Comparison of ENCODE assay signal across 14 cellular contexts in the genomic region with DNA sequence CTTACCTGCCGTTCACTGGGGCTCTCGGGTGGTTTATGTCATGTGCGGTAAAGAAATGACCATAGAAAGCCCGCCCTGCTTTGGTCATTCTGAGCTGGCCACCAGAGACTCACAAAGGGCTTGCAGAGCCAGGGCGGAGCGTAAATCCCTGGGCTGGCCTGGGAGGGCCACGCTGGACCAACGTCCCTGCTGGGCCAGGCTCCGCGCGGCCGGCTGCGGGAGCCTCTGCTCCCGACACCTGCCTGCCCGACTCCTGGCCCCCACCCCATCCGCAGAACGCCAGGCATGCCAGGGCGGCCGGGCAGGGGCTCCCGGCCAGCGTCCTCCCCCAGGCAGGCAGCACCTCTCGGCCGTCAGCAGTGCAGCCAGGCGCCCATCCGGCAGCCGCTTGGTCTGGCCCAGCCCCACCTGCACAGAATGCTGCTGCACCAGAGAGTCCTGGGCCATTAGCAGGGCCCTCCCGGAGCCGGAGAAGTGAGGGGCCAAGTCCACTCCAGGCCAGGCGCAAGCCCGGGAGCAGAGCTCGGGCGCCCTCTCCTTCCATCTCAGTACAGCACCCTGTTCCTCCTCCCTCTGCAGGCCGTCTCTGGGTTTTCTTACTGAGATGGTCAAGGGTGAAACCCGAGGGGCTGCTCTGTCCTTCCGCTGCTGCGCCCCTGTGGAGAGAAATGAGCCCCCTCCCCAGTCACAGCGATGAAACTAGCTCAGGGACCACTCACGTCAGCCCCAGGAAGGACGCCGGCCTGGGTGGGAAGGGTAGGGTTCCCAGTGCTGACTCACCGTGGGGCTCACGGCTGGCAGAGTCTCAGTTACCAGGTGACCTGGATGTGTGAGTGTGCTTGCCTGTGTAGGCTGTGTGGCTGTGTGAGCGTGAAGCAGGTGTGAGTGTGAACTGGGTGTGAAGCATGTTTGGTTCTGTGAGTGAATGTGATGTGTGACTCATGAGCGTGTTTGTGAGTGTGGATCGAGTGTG.
DNase-seq lines count a peak whose midpoint lies in the region; ATAC-seq, FAIRE-seq and TF ChIP-seq lines count a peak whose summit lies in the region.
"Had no signal": no experiment of that assay in that cellular context is flagged by ENCODE, and none has a peak within 500 bp of the region (broad histone marks: within the 10 kb centered on the region; RNA-seq: fewer than 3 reads in every experiment).

No MANE protein-coding gene starts in this region.

- TF ChIP-seq POLR2A in HepG2 (IDR thresholded peaks at IDR 0.05; ENCODE audit: insufficient read depth in 1 of 2, low read depth in 2 of 2, low read length in 2 of 2), result no peak
- TF ChIP-seq POLR2A in thyroid gland (IDR thresholded peaks at IDR 0.05), result peak in 1 of 2 donors; percentile 27

- no peaks in the 10 kb centered on the region for H3K36me3 ChIP-seq in right atrium auricular region
- no peaks in the 10 kb centered on the region for H3K36me3 ChIP-seq in HepG2 (replicated peaks in 1 of 2; ENCODE audit: control insufficient read depth in 1 of 2, insufficient read depth in 2 of 2, low read length in 2 of 2)
- H3K36me3 ChIP-seq in thyroid gland, result no peaks in the 10 kb centered on the region
- H3K36me3 ChIP-seq: upper lobe of right lung had no signal

- H3K4me3 ChIP-seq in right atrium auricular region (peak overlapping the region in 1 of 2 donors; percentile 45), HepG2 (replicated peaks in 1 of 3; ENCODE audit: insufficient read depth in 1 of 3, low read depth in 2 of 3, low read length in 3 of 3) (peak overlapping the region in 2 of 3 experiments; percentile 31 to 60; a peak in 3 of 6 replicates), thyroid gland (replicated peaks in 1 of 3) (no peak overlapping the region)
- H3K4me3 ChIP-seq: upper lobe of right lung had no signal

- H2AFZ ChIP-seq in HepG2 (ENCODE audit: low read length), result no peak overlapping the region

- BruUV-seq in HepG2 (replicated peaks; lab: Mats Ljungman, UMichigan), result no TSS peak

- H3K27me3 ChIP-seq in right atrium auricular region (no peaks in the 10 kb centered on the region), HepG2 (ENCODE audit: control insufficient read depth in 1 of 2, insufficient read depth in 2 of 2, low read length in 2 of 2) (peaks cover 1 to 25% of the 10 kb centered on the region in 2 experiments; a peak in 2 of 5 replicates), thyroid gland (no peaks in the 10 kb centered on the region)
- H3K27me3 ChIP-seq: upper lobe of right lung had no signal

- TF ChIP-seq CTCF in right atrium auricular region (IDR thresholded peaks at IDR 0.05) (peak in 1 of 2 donors; percentile 25), HepG2 (CRISPR knock-in tag; IDR thresholded peaks at IDR 0.05) (peak; percentile 68), thyroid gland (IDR thresholded peaks at IDR 0.05) (peak in 3 of 6 experiments; percentile 12 to 28 (median 12))

- DNase-seq in cardiac septum (ENCODE audit: low spot score) (peak; percentile 63), right atrium auricular region (ENCODE audit: low spot score) (no peak), amniotic epithelial cell (ENCODE audit: low read depth) (peak; percentile 3), HepG2 (ENCODE audit: low spot score) (peak; percentile 42), thyroid gland (peak; percentile 27 to 35), urothelium cell line (ENCODE audit: low spot score) (no peak), SKM-1 treated with dmso at 0.1 percent for 144 hours (lab: John Stamatoyannopoulos, UW; ENCODE audit: unreplicated experiment) (no peak)
- DNase-seq: activated CD8-positive, alpha-beta memory T cell treated with anti-CD3 and anti-CD28 coated beads, Interleukin-2, amount 10 ng/mL, durations not matched to agents 7 days and 5 days; effector CD8-positive, alpha-beta T cell; GDM1; NCI-H2029 treated with DMSO at 0.1 percent for 48 hours; right cardiac atrium; upper lobe of right lung had no signal

- peak overlapping the region; percentile 74 for H3K4me2 ChIP-seq in HepG2 (ENCODE audit: low read depth, low read length)

- no peak overlapping the region for H3K27ac ChIP-seq in right atrium auricular region
- H3K27ac ChIP-seq in HepG2 (ENCODE audit: extremely low read length, insufficient read depth, low read length), result no peak overlapping the region
- no peak overlapping the region for H3K27ac ChIP-seq in thyroid gland
- H3K27ac ChIP-seq: upper lobe of right lung had no signal

- FAIRE-seq in HepG2 (lab: Jason Lieb, UNC) (no peak), urothelium cell line (lab: Jason Lieb, UNC) (no peak)

- in situ Hi-C loops in HepG2 (cut with HindIII; ENCODE audit: extremely low pct_ligation_motif_present, low pct_unique_long_range_greater_than_20kb), result no loop called here

- no peaks in the 10 kb centered on the region for H4K20me1 ChIP-seq in HepG2 (ENCODE audit: insufficient read depth, low read length)

- H3K79me2 ChIP-seq in HepG2 (ENCODE audit: insufficient read depth, low read length), result no peaks in the 10 kb centered on the region

- ATAC-seq in HepG2 (peak; percentile 89), GM18870 (IDR thresholded peaks at IDR 0.05; ENCODE audit: unreplicated experiment) (no peak)
- ATAC-seq: activated CD8-positive, alpha-beta memory T cell treated with anti-CD3 and anti-CD28 coated beads, Interleukin-2, amount 10 ng/mL, durations not matched to agents 7 days and 5 days; upper lobe of right lung had no signal

- no peak overlapping the region; the same call in 1 of the 2 replicates for H3K9ac ChIP-seq in HepG2 (ENCODE audit: insufficient read depth, low read depth, low read length)

- H3K9me3 ChIP-seq in right atrium auricular region (no peaks in the 10 kb centered on the region), HepG2 (ENCODE audit: low read length) (no peaks in the 10 kb centered on the region), thyroid gland (no peaks in the 10 kb centered on the region)
- H3K9me3 ChIP-seq: upper lobe of right lung had no signal

- no peak for TF ChIP-seq EP300 in HepG2 (IDR thresholded peaks at IDR 0.05; ENCODE audit: low read depth in 2 of 2, low read length in 2 of 2)
- TF ChIP-seq EP300 in HepG2 (CRISPR knock-in tag; IDR thresholded peaks at IDR 0.05; ENCODE audit: borderline replicate concordance), result no peak

- POLR2A ChIA-PET in HepG2 (lab: Yijun Ruan, JAX), result no interaction called here

- H3K4me1 ChIP-seq in right atrium auricular region (no peaks in the 10 kb centered on the region), HepG2 (ENCODE audit: insufficient read depth, low read length) (peaks cover 31% of the 10 kb centered on the region), thyroid gland (no peaks in the 10 kb centered on the region)
- H3K4me1 ChIP-seq: upper lobe of right lung had no signal

- intact Hi-C loops in cardiac septum (cut with DNase I), result no loop called here
- intact Hi-C loops in HepG2 (cut with micrococcal nuclease; ENCODE audit: unreplicated experiment), result no loop called here
- intact Hi-C loops in thyroid gland (cut with DNase I), result no loop called here

- TF ChIP-seq RAD21 in HepG2 (CRISPR knock-in tag; IDR thresholded peaks at IDR 0.05), result no peak

- CTCF ChIA-PET in HepG2 (lab: Yijun Ruan, JAX; ENCODE audit: low intra/inter-chr PET ratio, low total read pairs), result no interaction called here

- 52% methylated on average over 6 of the region's 45 CpGs for WGBS in HepG2 (ENCODE audit: low lambda C conversion rate)
- 85 to 91% methylated on average over 7 to 37 of the region's 45 CpGs for WGBS in thyroid gland, 2 donors

TF ChIP-seq in HepG2, 621 proteins besides CTCF, POLR2A, EP300 and RAD21 (continues in another document):
- TF ChIP-seq AGO1 (IDR thresholded peaks at IDR 0.05; ENCODE audit: low read depth, low read length, poor library complexity, severe bottlenecking) (no peak), RELA (CRISPR knock-in tag; IDR thresholded peaks at IDR 0.05) (no peak), SALL2 (CRISPR knock-in tag; IDR thresholded peaks at IDR 0.05) (no peak), MBNL3 (CRISPR knock-in tag; conservative IDR thresholded peaks at IDR 0.05) (no peak), SMARCE1 (IDR thresholded peaks at IDR 0.05; ENCODE audit: borderline replicate concordance) (no peak), ZFX (CRISPR knock-in tag; IDR thresholded peaks at IDR 0.05; ENCODE audit: low read depth) (peak; percentile 62; the same call in 1 of the 2 replicates), XRCC5 (optimal IDR thresholded peaks at IDR 0.05; ENCODE audit: low read length) (peak; percentile 24), HIVEP1 (CRISPR knock-in tag; IDR thresholded peaks at IDR 0.05) (no peak), SRY (CRISPR knock-in tag; IDR thresholded peaks at IDR 0.05) (0 out of 2 replicates have a peak, but pooled peaks have one; percentile 29), NR2C2 (CRISPR knock-in tag; IDR thresholded peaks at IDR 0.05; ENCODE audit: borderline replicate concordance) (no peak), MBD4 (IDR thresholded peaks at IDR 0.05; ENCODE audit: borderline replicate concordance, low read length) (no peak), ZNF598 (CRISPR knock-in tag; IDR thresholded peaks at IDR 0.05; ENCODE audit: borderline replicate concordance) (no peak), FOXC1 (CRISPR knock-in tag; IDR thresholded peaks at IDR 0.05; ENCODE audit: borderline replicate concordance) (peak; percentile 38; the same call in 1 of the 2 replicates), HDAC1 (CRISPR knock-in tag; IDR thresholded peaks at IDR 0.05) (peak; percentile 38; the same call in 1 of the 2 replicates), HOXA3 (CRISPR knock-in tag; IDR thresholded peaks at IDR 0.05) (peak; percentile 39; the same call in 1 of the 2 replicates), TEAD3 (CRISPR knock-in tag; optimal IDR thresholded peaks at IDR 0.05; ENCODE audit: borderline replicate concordance) (no peak), NFRKB (IDR thresholded peaks at IDR 0.05) (no peak), ZNF275 (CRISPR knock-in tag; IDR thresholded peaks at IDR 0.05; ENCODE audit: borderline replicate concordance) (no peak)

Comparison
In these comparisons a context has a peak if more than half of its experiments do, and no peak if none do; other contexts are left out.
1. DNase-seq: peak in cardiac septum (single experiment), amniotic epithelial cell (single experiment), HepG2 (single experiment) and thyroid gland (2 of 2); none in right atrium auricular region (single experiment), urothelium cell line (single experiment) and SKM-1 treated with dmso at 0.1 percent for 144 hours (single experiment).
2. H3K4me3 ChIP-seq: peak in HepG2 (2 of 3); none in thyroid gland (0 of 3).